In the genomic region with DNA sequence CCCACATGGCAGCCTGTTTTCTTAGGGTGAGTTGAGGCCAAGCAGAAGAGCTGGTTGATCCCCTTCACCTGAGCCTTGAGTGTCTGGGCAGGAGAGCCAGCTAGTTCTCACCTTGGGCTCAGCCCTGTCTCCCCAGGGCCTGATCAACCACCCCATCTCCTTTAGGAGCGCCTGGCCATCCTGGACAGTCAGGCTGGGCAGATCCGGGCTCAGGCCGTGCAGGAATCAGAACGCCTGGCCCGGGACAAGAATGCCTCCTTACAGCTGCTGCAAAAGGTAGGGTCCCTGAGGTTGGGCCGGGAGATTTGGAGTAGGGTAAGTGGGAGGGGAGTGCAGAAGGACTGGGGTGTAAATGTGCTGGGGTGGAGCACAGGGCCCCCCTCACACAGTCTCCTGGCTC, we compare ENCODE assay signal across 19 cellular contexts. TPM values are rescaled to one million over a fixed set of nuclear protein-coding genes. Genes with fewer than 3 reads are reported as not detected.
DNase-seq lines count a peak whose midpoint lies in the region; ATAC-seq and TF ChIP-seq lines count a peak whose summit lies in the region.
"Had no signal": no experiment of that assay in that cellular context is flagged by ENCODE, and none has a peak within 500 bp of the region (broad histone marks: within the 10 kb centered on the region; RNA-seq: fewer than 3 reads in every experiment).

No MANE protein-coding gene starts in this region.

- H3K4me3 Mint-ChIP-seq in chondrocyte (ENCODE audit: unreplicated experiment), result no peak overlapping the region
- no peak overlapping the region for H3K4me3 Mint-ChIP-seq in stimulated activated memory B cell treated with anti-CD40 and anti-IgM and Interleukin-4, amounts not matched to agents 10 μg/mL and 1 μg/mL and 100 μg/mL, for 72 hours
- H3K4me3 Mint-ChIP-seq: CD4-positive, alpha-beta T cell had no signal

- H2BK12ac ChIP-seq in mesenchymal stem cell (ENCODE audit: low read length in 2 of 2), result no peak overlapping the region

- H2BK15ac ChIP-seq in mesenchymal stem cell (ENCODE audit: low read depth, poor library complexity, severe bottlenecking), result no peak overlapping the region

- H4K8ac ChIP-seq in mesenchymal stem cell (ENCODE audit: low read length), result peak overlapping the region; percentile 3

- no peak overlapping the region for H2BK5ac ChIP-seq in mesenchymal stem cell (ENCODE audit: low read depth, low read length, poor library complexity, severe bottlenecking)

- peaks cover 50% of the 10 kb centered on the region for H3K79me1 ChIP-seq in mesenchymal stem cell (replicated peaks; ENCODE audit: low read length, poor library complexity, severe bottlenecking)

- H4K91ac ChIP-seq in mesenchymal stem cell (ENCODE audit: low read length), result no peak overlapping the region

- H3K9me3 Mint-ChIP-seq in chondrocyte (ENCODE audit: low read depth), result no peaks in the 10 kb centered on the region
- no peaks in the 10 kb centered on the region for H3K9me3 Mint-ChIP-seq in stimulated activated memory B cell treated with anti-CD40 and anti-IgM and Interleukin-4, amounts not matched to agents 10 μg/mL and 1 μg/mL and 100 μg/mL, for 72 hours
- H3K9me3 Mint-ChIP-seq: CD4-positive, alpha-beta T cell had no signal

- intact Hi-C loops in right cardiac atrium (cut with DNase I), result no loop called here
- intact Hi-C loops in cardiac septum (cut with DNase I), result no loop called here

- no peak for ATAC-seq in right cardiac atrium
- no peak for ATAC-seq in GM19351 (IDR thresholded peaks at IDR 0.05; ENCODE audit: unreplicated experiment)
- ATAC-seq in stimulated activated memory B cell treated with anti-CD40 and anti-IgM and Interleukin-4, amounts not matched to agents 10 μg/mL and 1 μg/mL and 100 μg/mL, for 72 hours, result no peak
- ATAC-seq: GM12878 had no signal

- no peak overlapping the region for H3K27ac ChIP-seq in right cardiac atrium (ENCODE audit: low read length)
- H3K27ac ChIP-seq in mesenchymal stem cell (ENCODE audit: low read length, poor library complexity, severe bottlenecking), result no peak overlapping the region
- H3K27ac ChIP-seq: C4-2B, HL-60 had no signal

- peak overlapping the region; percentile 33 for H3K27ac Mint-ChIP-seq in chondrocyte (ENCODE audit: unreplicated experiment)
- H3K27ac Mint-ChIP-seq in stimulated activated memory B cell treated with anti-CD40 and anti-IgM and Interleukin-4, amounts not matched to agents 10 μg/mL and 1 μg/mL and 100 μg/mL, for 72 hours, result no peak overlapping the region
- H3K27ac Mint-ChIP-seq: CD4-positive, alpha-beta T cell had no signal

- 91% methylated on average over 6 of the region's 6 CpGs for WGBS in right cardiac atrium
- WGBS in mesenchymal stem cell, result 100% methylated on average over 5 of the region's 6 CpGs

- peaks cover 15% of the 10 kb centered on the region for H3K4me1 Mint-ChIP-seq in chondrocyte (ENCODE audit: low read depth)
- H3K4me1 Mint-ChIP-seq in stimulated activated memory B cell treated with anti-CD40 and anti-IgM and Interleukin-4, amounts not matched to agents 10 μg/mL and 1 μg/mL and 100 μg/mL, for 72 hours, result no peaks in the 10 kb centered on the region

- H3K9me3 ChIP-seq in right cardiac atrium (ENCODE audit: control insufficient read depth, low read length) (no peaks in the 10 kb centered on the region), mesenchymal stem cell (ENCODE audit: control insufficient read depth, low read length) (no peaks in the 10 kb centered on the region)
- H3K9me3 ChIP-seq: HAP-1 had no signal

- H3K27me3 ChIP-seq in right cardiac atrium (ENCODE audit: control insufficient read depth, insufficient read depth) (no peaks in the 10 kb centered on the region), mesenchymal stem cell (ENCODE audit: control insufficient read depth in 1 of 2, insufficient read depth in 1 of 2, low read length in 2 of 2) (no peaks in the 10 kb centered on the region)

- H2BK120ac ChIP-seq in mesenchymal stem cell (ENCODE audit: low read depth, low read length), result no peak overlapping the region

- no peak overlapping the region for H3K23ac ChIP-seq in mesenchymal stem cell (ENCODE audit: low read length in 2 of 2)

- TF ChIP-seq CTCF in chondrocyte (IDR thresholded peaks at IDR 0.05), result no peak

- H3K9ac ChIP-seq in mesenchymal stem cell (ENCODE audit: low read length), result no peak overlapping the region

- H2AK5ac ChIP-seq in mesenchymal stem cell (ENCODE audit: low read length, severe bottlenecking), result no peak overlapping the region

- H3K4me1 ChIP-seq in right cardiac atrium (ENCODE audit: control insufficient read depth, insufficient read depth, low read length) (peaks cover 11% of the 10 kb centered on the region), mesenchymal stem cell (ENCODE audit: control insufficient read depth, insufficient read depth, low read depth, low read length) (peaks cover 29% of the 10 kb centered on the region)
- H3K4me1 ChIP-seq: HAP-1 had no signal

- no peak overlapping the region for H3K4me3 ChIP-seq in right cardiac atrium (ENCODE audit: low read length)
- H3K4me3 ChIP-seq in mesenchymal stem cell (ENCODE audit: insufficient read depth in 1 of 2, low read depth in 1 of 2, low read length in 2 of 2), result no peak overlapping the region
- H3K4me3 ChIP-seq: GM12878, HAP-1 had no signal

- DNase-seq in right cardiac atrium, result peak in 2 of 3 donors; percentile 42 to 51
- DNase-seq in cardiac septum (ENCODE audit: low spot score), result no peak
- no peak for DNase-seq in chondrocyte (ENCODE audit: low spot score)
- no peak for DNase-seq in mesenchymal stem cell
- no peak for DNase-seq in amniotic stem cell (lab: John Stamatoyannopoulos, UW)
- DNase-seq: ACHN; AML-193; CD4-positive, alpha-beta T cell; DMS153; DMS79 treated with DMSO at 0.1 percent for 48 hours had no signal

- H3K18ac ChIP-seq in mesenchymal stem cell (ENCODE audit: low read depth in 1 of 2, low read length in 2 of 2), result no peak overlapping the region

- no peak overlapping the region for H2AFZ ChIP-seq in mesenchymal stem cell (ENCODE audit: low read depth, low read length)

- peaks cover 82 to 91% of the 10 kb centered on the region in 2 experiments for H3K36me3 ChIP-seq in mesenchymal stem cell (ENCODE audit: control insufficient read depth in 1 of 2, insufficient read depth in 2 of 2, low read depth in 1 of 2, low read length in 2 of 2)

- H3K14ac ChIP-seq in mesenchymal stem cell (ENCODE audit: low read length in 2 of 2), result no peak overlapping the region

- H3K4me2 ChIP-seq in mesenchymal stem cell (ENCODE audit: low read length, poor library complexity, severe bottlenecking), result no peak overlapping the region

- H3K27me3 Mint-ChIP-seq in chondrocyte (ENCODE audit: low read depth), result no peaks in the 10 kb centered on the region
- peaks cover 7% of the 10 kb centered on the region for H3K27me3 Mint-ChIP-seq in stimulated activated memory B cell treated with anti-CD40 and anti-IgM and Interleukin-4, amounts not matched to agents 10 μg/mL and 1 μg/mL and 100 μg/mL, for 72 hours
- H3K27me3 Mint-ChIP-seq: CD4-positive, alpha-beta T cell had no signal

- no peak overlapping the region for H3K4ac ChIP-seq in mesenchymal stem cell (ENCODE audit: low read depth in 1 of 2, low read length in 2 of 2)

- peaks cover 37% of the 10 kb centered on the region for H3K36me3 Mint-ChIP-seq in chondrocyte (ENCODE audit: low read depth)
- no peaks in the 10 kb centered on the region for H3K36me3 Mint-ChIP-seq in stimulated activated memory B cell treated with anti-CD40 and anti-IgM and Interleukin-4, amounts not matched to agents 10 μg/mL and 1 μg/mL and 100 μg/mL, for 72 hours

RNA-seq across cellular contexts. Expression of a gene that starts 31.3 kb away (rescaled TPM):
- total RNA-seq in right cardiac atrium, result 100 to 1,000 TPM; 123 to 177 (median 136) TPM
- polyA plus RNA-seq in right cardiac atrium, result 110 TPM
- total RNA-seq in cardiac septum, result 155 TPM
- total RNA-seq in chondrocyte, result 164 to 271 TPM (median 179 TPM) in 3 replicates
- polyA plus RNA-seq in mesenchymal stem cell (2013, experiment 1 of 2), result 124 TPM
- 114 TPM for polyA plus RNA-seq in mesenchymal stem cell (2013, experiment 2 of 2)

RNA-seq across cellular contexts. Expression of a gene that starts 40.7 kb away (rescaled TPM):
- total RNA-seq in right cardiac atrium (not detected), cardiac septum (not detected), chondrocyte (not detected in 3 replicates)
- 1.2 TPM for polyA plus RNA-seq in right cardiac atrium
- not detected for polyA plus RNA-seq in mesenchymal stem cell (2013, experiment 1 of 2)
- not detected for polyA plus RNA-seq in mesenchymal stem cell (2013, experiment 2 of 2)
- total RNA-seq: CD4-positive, alpha-beta T cell; GM12878; H4; HT1080 had no signal
- polyA plus RNA-seq: BJ, GM12878 had no signal

Comparison
In these comparisons a context has a peak if more than half of its experiments do, and no peak if none do; other contexts are left out.
1. DNase-seq: peak in right cardiac atrium (2 of 3); none in cardiac septum (single experiment), chondrocyte (single experiment), mesenchymal stem cell (single experiment) and amniotic stem cell (single experiment).